In genomic region chr9:131125288-131126058, GRCh38 we compare ENCODE assay signal across 8 cellular contexts. TPM values are rescaled to one million over a fixed set of nuclear protein-coding genes. Genes with fewer than 3 reads are reported as not detected.
DNase-seq lines count a peak whose midpoint lies in the region; ATAC-seq and TF ChIP-seq lines count a peak whose summit lies in the region.

Gene NUP214 (plus strand): TSS chr9:131125586. CDS start chr9:131125705, 119 bp downstream.

- H3K27ac ChIP-seq in ascending aorta: peak within 1 kb of the TSS; percentile 76 to 89
- peak within 1 kb of the TSS; percentile 67 for H3K27ac ChIP-seq in right cardiac atrium (ENCODE audit: low read length)
- peak within 1 kb of the TSS; percentile 73 to 92 for H3K27ac ChIP-seq in uterus

- peak; percentile 54 for DNase-seq in NCI-H187 treated with DMSO at 0.1 percent for 48 hours (lab: John Stamatoyannopoulos, UW)
- DNase-seq in ascending aorta (ENCODE audit: low spot score in 2 of 2): peak; percentile 90 to 99
- peak; percentile 99 to 100 (median 100) for DNase-seq in right cardiac atrium
- DNase-seq in pulmonary artery endothelial cell (ENCODE audit: low read depth, low spot score): peak; percentile 88
- peak; percentile 98 to 99 for DNase-seq in uterus

- peak within 1 kb of the TSS; percentile 60 to 99 for H3K4me3 ChIP-seq in ascending aorta
- peak within 1 kb of the TSS; percentile 88 for H3K4me3 ChIP-seq in right cardiac atrium (ENCODE audit: low read length)
- H3K4me3 ChIP-seq in uterus: peak within 1 kb of the TSS; percentile 67 to 96

- TF ChIP-seq POLR2A in uterus (IDR thresholded peaks at IDR 0.05): peak; percentile 76 to 86

- no peaks in the 10 kb centered on the region for H3K9me3 ChIP-seq in ascending aorta
- no peaks in the 10 kb centered on the region for H3K9me3 ChIP-seq in right cardiac atrium (ENCODE audit: control insufficient read depth, low read length)
- H3K9me3 ChIP-seq in uterus: no peaks in the 10 kb centered on the region

- intact Hi-C loops in T-helper 2 cell treated with Interferon-gamma antibody and Interleukin-4, amounts not matched to agents 100 ng/mL and 5 ng/mL, for 36 hours (cut with micrococcal nuclease): loop anchor here (1.0 to 10.0 kb wide), 3 partner anchors 71 to 431 kb away; partner anchors contain the start of genes EXOSC2 and UCK1
- intact Hi-C loops in ascending aorta (cut with DNase I): loop anchor here (10.0 kb wide), 2 partner anchors 431 to 1229 kb away; partner anchors contain the start of genes EXOSC2 and SETX
- intact Hi-C loops in right cardiac atrium (cut with DNase I): no loop called here
- intact Hi-C loops in uterus (cut with DNase I; ENCODE audit: low total_unique reads): no loop called here

- TF ChIP-seq CTCF in ascending aorta (IDR thresholded peaks at IDR 0.05) (no peak), uterus (IDR thresholded peaks at IDR 0.05) (peak in 1 of 4 experiments; percentile 39)

- ATAC-seq in GM18499 (IDR thresholded peaks at IDR 0.05; ENCODE audit: insufficient read depth, unreplicated experiment): peak; percentile 78
- peak; percentile 97 for ATAC-seq in HG02943 (IDR thresholded peaks at IDR 0.05; ENCODE audit: low read depth, unreplicated experiment)
- ATAC-seq in right cardiac atrium: peak; percentile 99 to 100

- H3K36me3 ChIP-seq in ascending aorta (peaks cover 31 to 32% of the 10 kb centered on the region in 2 donors), uterus (no peaks in the 10 kb centered on the region)

- H3K4me1 ChIP-seq in ascending aorta (peaks cover 8 to 14% of the 10 kb centered on the region in 2 donors), right cardiac atrium (ENCODE audit: control insufficient read depth, insufficient read depth, low read length) (no peaks in the 10 kb centered on the region), uterus (no peaks in the 10 kb centered on the region)

- no peaks in the 10 kb centered on the region for H3K27me3 ChIP-seq in ascending aorta
- no peaks in the 10 kb centered on the region for H3K27me3 ChIP-seq in right cardiac atrium (ENCODE audit: control insufficient read depth, insufficient read depth)
- H3K27me3 ChIP-seq in uterus: no peaks in the 10 kb centered on the region

- under 1% methylated on average over 61 of the region's 61 CpGs for WGBS in right cardiac atrium

RNA-seq across cellular contexts. Expression of gene NUP214, which starts in this region (rescaled TPM):
- total RNA-seq in T-helper 2 cell treated with Interferon-gamma antibody and Interleukin-4, amounts not matched to agents 100 ng/mL and 5 ng/mL, for 36 hours: 79.7 and 80.3 TPM in 2 replicates
- total RNA-seq in ascending aorta (234 TPM), right cardiac atrium (10 to 100 TPM; 27.0 to 34.6 (median 29.6) TPM), pulmonary artery endothelial cell (12.2 and 16.3 TPM in 2 replicates), uterus (10 to 100 TPM; 13.2 to 75.8 (median 49.0) TPM)
- polyA plus RNA-seq in right cardiac atrium: 12.0 TPM

Comparison
In these comparisons a context has a peak if more than half of its experiments do, and no peak if none do; other contexts are left out.
1. Peak in every context shown above with its lines: DNase-seq, ATAC-seq, H3K4me3 ChIP-seq and H3K27ac ChIP-seq.
2. intact Hi-C loops: an anchor here in T-helper 2 cell treated with Interferon-gamma antibody and Interleukin-4, amounts not matched to agents 100 ng/mL and 5 ng/mL, for 36 hours (1.0 to 10.0 kb wide) and ascending aorta (10.0 kb wide); none called in right cardiac atrium and uterus.